Comparison of ENCODE assay signal across 1 cellular context in the genomic region with DNA sequence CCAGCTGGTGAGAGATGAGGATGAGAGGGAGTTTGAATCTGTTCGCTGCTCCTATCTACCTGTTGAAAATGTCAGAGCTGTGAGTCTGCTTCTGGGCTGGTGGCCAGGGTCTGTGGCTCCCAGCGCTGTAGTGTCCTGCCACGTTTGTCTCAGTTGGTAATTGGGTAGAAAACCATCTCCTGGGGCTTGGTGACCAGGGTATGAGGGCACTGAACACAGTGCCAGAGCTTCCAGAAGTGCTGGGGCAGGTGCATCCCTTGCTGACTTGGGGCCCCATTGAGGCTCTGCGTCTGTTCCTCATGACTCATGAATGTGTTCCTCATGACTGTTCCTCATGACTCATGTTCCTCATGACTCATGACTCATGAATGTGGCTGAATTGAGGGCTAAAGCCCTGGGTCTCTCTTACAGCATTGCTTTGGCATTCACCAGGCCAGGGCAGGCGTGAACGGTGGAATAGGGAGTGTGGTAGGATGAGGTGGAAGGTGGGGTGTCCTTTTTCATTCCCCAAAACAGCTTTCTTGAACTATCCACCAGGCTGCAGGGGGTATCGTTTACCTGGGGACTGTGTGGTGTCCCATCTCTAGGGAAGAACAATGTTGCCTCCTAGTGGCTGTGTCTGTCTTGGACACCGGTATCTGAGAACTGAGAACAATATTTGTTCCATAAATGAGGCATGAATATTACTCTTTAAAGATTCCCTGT.
TF ChIP-seq lines count a peak whose summit lies in the region.

No MANE protein-coding gene starts in this region.

TF ChIP-seq in HEK293, 187 proteins besides CTCF, POLR2A, EP300 and RAD21 (continued from another document and continues in another):
- TF ChIP-seq ZNF335 (tag by site-specific recombination; conservative IDR thresholded peaks at IDR 0.05) (peak; percentile 56; the same call in 1 of the 2 replicates), MEIS1 (CRISPR knock-in tag; IDR thresholded peaks at IDR 0.05; ENCODE audit: borderline replicate concordance) (no peak), ZBTB7A (tag by site-specific recombination; IDR thresholded peaks at IDR 0.05; ENCODE audit: low read depth) (no peak), KLF8 (tag by site-specific recombination; IDR thresholded peaks at IDR 0.05) (peak; percentile 98), ZNF214 (tag by site-specific recombination; IDR thresholded peaks at IDR 0.05; ENCODE audit: borderline replicate concordance) (no peak), ZNF19 (tag by site-specific recombination; IDR thresholded peaks at IDR 0.05; ENCODE audit: low read depth) (no peak), ZNF561 (tag by site-specific recombination; IDR thresholded peaks at IDR 0.05; ENCODE audit: borderline replicate concordance) (no peak), ZNF10 (tag by site-specific recombination; IDR thresholded peaks at IDR 0.05) (no peak), ZNF654 (tag by site-specific recombination; IDR thresholded peaks at IDR 0.05; ENCODE audit: low read depth) (no peak; the same call in 1 of the 2 replicates), ZNF610 (tag by site-specific recombination; IDR thresholded peaks at IDR 0.05; ENCODE audit: borderline replicate concordance) (no peak), ZNF366 (tag by site-specific recombination; conservative IDR thresholded peaks at IDR 0.05) (peak; percentile 98), ZFP41 (tag by site-specific recombination; IDR thresholded peaks at IDR 0.05; ENCODE audit: borderline replicate concordance) (no peak), MZF1 (tag by site-specific recombination; IDR thresholded peaks at IDR 0.05; ENCODE audit: borderline replicate concordance) (no peak), ZNF677 (tag by site-specific recombination; IDR thresholded peaks at IDR 0.05) (no peak), ZNF311 (tag by site-specific recombination; IDR thresholded peaks at IDR 0.05; ENCODE audit: borderline replicate concordance) (no peak), GFI1B (tag by site-specific recombination; IDR thresholded peaks at IDR 0.05) (no peak; the same call in 1 of the 2 replicates), ZNF132 (tag by site-specific recombination; IDR thresholded peaks at IDR 0.05; ENCODE audit: borderline replicate concordance) (no peak), ZSCAN30 (tag by site-specific recombination; IDR thresholded peaks at IDR 0.05) (no peak), ZSCAN23 (tag by site-specific recombination; IDR thresholded peaks at IDR 0.05) (peak; percentile 95), ZNF548 (tag by site-specific recombination; IDR thresholded peaks at IDR 0.05) (no peak), ZNF707 (tag by site-specific recombination; IDR thresholded peaks at IDR 0.05) (no peak), RBAK (tag by site-specific recombination; IDR thresholded peaks at IDR 0.05) (peak; percentile 74), TRIM28 (IDR thresholded peaks at IDR 0.05; ENCODE audit: borderline replicate concordance, low read length) (peak; percentile 54; the same call in 1 of the 2 replicates), ZEB2 (tag by site-specific recombination; IDR thresholded peaks at IDR 0.05) (peak; percentile 99), ZNF585B (tag by site-specific recombination; IDR thresholded peaks at IDR 0.05) (no peak)
- TF ChIP-seq, protein P1, sequence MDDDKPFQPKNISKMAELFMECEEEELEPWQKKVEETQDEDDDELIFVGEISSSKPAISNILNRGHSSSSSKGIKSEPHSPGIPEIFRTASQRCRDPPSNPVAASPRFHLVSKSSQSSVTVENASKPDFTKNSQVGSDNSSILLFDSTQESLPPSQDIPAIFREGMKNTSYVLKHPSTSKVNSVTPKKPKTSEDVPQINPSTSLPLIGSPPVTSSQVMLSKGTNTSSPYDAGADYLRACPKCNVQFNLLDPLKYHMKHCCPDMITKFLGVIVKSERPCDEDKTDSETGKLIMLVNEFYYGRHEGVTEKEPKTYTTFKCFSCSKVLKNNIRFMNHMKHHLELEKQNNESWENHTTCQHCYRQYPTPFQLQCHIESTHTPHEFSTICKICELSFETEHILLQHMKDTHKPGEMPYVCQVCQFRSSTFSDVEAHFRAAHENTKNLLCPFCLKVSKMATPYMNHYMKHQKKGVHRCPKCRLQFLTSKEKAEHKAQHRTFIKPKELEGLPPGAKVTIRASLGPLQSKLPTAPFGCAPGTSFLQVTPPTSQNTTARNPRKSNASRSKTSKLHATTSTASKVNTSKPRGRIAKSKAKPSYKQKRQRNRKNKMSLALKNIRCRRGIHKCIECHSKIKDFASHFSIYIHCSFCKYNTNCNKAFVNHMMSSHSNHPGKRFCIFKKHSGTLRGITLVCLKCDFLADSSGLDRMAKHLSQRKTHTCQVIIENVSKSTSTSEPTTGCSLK (tag by site-specific recombination; IDR thresholded peaks at IDR 0.05): no peak
- TF ChIP-seq, protein P2, sequence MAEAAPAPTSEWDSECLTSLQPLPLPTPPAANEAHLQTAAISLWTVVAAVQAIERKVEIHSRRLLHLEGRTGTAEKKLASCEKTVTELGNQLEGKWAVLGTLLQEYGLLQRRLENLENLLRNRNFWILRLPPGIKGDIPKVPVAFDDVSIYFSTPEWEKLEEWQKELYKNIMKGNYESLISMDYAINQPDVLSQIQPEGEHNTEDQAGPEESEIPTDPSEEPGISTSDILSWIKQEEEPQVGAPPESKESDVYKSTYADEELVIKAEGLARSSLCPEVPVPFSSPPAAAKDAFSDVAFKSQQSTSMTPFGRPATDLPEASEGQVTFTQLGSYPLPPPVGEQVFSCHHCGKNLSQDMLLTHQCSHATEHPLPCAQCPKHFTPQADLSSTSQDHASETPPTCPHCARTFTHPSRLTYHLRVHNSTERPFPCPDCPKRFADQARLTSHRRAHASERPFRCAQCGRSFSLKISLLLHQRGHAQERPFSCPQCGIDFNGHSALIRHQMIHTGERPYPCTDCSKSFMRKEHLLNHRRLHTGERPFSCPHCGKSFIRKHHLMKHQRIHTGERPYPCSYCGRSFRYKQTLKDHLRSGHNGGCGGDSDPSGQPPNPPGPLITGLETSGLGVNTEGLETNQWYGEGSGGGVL (tag by site-specific recombination; IDR thresholded peaks at IDR 0.05): peak; percentile 69
- TF ChIP-seq, protein P3, sequence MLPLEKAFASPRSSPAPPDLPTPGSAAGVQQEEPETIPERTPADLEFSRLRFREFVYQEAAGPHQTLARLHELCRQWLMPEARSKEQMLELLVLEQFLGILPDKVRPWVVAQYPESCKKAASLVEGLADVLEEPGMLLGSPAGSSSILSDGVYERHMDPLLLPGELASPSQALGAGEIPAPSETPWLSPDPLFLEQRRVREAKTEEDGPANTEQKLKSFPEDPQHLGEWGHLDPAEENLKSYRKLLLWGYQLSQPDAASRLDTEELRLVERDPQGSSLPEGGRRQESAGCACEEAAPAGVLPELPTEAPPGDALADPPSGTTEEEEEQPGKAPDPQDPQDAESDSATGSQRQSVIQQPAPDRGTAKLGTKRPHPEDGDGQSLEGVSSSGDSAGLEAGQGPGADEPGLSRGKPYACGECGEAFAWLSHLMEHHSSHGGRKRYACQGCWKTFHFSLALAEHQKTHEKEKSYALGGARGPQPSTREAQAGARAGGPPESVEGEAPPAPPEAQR (tag by site-specific recombination; IDR thresholded peaks at IDR 0.05): peak; percentile 13; the same call in 1 of the 2 replicates
- TF ChIP-seq, protein P4, sequence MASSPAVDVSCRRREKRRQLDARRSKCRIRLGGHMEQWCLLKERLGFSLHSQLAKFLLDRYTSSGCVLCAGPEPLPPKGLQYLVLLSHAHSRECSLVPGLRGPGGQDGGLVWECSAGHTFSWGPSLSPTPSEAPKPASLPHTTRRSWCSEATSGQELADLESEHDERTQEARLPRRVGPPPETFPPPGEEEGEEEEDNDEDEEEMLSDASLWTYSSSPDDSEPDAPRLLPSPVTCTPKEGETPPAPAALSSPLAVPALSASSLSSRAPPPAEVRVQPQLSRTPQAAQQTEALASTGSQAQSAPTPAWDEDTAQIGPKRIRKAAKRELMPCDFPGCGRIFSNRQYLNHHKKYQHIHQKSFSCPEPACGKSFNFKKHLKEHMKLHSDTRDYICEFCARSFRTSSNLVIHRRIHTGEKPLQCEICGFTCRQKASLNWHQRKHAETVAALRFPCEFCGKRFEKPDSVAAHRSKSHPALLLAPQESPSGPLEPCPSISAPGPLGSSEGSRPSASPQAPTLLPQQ (tag by site-specific recombination; IDR thresholded peaks at IDR 0.05): peak; percentile 90
- TF ChIP-seq, protein P5, sequence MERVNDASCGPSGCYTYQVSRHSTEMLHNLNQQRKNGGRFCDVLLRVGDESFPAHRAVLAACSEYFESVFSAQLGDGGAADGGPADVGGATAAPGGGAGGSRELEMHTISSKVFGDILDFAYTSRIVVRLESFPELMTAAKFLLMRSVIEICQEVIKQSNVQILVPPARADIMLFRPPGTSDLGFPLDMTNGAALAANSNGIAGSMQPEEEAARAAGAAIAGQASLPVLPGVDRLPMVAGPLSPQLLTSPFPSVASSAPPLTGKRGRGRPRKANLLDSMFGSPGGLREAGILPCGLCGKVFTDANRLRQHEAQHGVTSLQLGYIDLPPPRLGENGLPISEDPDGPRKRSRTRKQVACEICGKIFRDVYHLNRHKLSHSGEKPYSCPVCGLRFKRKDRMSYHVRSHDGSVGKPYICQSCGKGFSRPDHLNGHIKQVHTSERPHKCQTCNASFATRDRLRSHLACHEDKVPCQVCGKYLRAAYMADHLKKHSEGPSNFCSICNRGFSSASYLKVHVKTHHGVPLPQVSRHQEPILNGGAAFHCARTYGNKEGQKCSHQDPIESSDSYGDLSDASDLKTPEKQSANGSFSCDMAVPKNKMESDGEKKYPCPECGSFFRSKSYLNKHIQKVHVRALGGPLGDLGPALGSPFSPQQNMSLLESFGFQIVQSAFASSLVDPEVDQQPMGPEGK (tag by site-specific recombination; IDR thresholded peaks at IDR 0.05): peak; percentile 88
- TF ChIP-seq, protein P6, sequence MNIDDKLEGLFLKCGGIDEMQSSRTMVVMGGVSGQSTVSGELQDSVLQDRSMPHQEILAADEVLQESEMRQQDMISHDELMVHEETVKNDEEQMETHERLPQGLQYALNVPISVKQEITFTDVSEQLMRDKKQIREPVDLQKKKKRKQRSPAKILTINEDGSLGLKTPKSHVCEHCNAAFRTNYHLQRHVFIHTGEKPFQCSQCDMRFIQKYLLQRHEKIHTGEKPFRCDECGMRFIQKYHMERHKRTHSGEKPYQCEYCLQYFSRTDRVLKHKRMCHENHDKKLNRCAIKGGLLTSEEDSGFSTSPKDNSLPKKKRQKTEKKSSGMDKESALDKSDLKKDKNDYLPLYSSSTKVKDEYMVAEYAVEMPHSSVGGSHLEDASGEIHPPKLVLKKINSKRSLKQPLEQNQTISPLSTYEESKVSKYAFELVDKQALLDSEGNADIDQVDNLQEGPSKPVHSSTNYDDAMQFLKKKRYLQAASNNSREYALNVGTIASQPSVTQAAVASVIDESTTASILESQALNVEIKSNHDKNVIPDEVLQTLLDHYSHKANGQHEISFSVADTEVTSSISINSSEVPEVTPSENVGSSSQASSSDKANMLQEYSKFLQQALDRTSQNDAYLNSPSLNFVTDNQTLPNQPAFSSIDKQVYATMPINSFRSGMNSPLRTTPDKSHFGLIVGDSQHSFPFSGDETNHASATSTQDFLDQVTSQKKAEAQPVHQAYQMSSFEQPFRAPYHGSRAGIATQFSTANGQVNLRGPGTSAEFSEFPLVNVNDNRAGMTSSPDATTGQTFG (tag by site-specific recombination; IDR thresholded peaks at IDR 0.05; ENCODE audit: borderline replicate concordance): no peak
- TF ChIP-seq, protein P7, sequence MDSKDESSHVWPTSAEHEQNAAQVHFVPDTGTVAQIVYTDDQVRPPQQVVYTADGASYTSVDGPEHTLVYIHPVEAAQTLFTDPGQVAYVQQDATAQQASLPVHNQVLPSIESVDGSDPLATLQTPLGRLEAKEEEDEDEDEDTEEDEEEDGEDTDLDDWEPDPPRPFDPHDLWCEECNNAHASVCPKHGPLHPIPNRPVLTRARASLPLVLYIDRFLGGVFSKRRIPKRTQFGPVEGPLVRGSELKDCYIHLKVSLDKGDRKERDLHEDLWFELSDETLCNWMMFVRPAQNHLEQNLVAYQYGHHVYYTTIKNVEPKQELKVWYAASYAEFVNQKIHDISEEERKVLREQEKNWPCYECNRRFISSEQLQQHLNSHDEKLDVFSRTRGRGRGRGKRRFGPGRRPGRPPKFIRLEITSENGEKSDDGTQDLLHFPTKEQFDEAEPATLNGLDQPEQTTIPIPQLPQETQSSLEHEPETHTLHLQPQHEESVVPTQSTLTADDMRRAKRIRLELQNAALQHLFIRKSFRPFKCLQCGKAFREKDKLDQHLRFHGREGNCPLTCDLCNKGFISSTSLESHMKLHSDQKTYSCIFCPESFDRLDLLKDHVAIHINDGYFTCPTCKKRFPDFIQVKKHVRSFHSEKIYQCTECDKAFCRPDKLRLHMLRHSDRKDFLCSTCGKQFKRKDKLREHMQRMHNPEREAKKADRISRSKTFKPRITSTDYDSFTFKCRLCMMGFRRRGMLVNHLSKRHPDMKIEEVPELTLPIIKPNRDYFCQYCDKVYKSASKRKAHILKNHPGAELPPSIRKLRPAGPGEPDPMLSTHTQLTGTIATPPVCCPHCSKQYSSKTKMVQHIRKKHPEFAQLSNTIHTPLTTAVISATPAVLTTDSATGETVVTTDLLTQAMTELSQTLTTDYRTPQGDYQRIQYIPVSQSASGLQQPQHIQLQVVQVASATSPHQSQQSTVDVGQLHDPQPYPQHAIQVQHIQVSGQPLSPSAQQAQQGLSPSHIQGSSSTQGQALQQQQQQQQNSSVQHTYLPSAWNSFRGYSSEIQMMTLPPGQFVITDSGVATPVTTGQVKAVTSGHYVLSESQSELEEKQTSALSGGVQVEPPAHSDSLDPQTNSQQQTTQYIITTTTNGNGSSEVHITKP (tag by site-specific recombination; IDR thresholded peaks at IDR 0.05): peak; percentile 68
- TF ChIP-seq, protein P8, sequence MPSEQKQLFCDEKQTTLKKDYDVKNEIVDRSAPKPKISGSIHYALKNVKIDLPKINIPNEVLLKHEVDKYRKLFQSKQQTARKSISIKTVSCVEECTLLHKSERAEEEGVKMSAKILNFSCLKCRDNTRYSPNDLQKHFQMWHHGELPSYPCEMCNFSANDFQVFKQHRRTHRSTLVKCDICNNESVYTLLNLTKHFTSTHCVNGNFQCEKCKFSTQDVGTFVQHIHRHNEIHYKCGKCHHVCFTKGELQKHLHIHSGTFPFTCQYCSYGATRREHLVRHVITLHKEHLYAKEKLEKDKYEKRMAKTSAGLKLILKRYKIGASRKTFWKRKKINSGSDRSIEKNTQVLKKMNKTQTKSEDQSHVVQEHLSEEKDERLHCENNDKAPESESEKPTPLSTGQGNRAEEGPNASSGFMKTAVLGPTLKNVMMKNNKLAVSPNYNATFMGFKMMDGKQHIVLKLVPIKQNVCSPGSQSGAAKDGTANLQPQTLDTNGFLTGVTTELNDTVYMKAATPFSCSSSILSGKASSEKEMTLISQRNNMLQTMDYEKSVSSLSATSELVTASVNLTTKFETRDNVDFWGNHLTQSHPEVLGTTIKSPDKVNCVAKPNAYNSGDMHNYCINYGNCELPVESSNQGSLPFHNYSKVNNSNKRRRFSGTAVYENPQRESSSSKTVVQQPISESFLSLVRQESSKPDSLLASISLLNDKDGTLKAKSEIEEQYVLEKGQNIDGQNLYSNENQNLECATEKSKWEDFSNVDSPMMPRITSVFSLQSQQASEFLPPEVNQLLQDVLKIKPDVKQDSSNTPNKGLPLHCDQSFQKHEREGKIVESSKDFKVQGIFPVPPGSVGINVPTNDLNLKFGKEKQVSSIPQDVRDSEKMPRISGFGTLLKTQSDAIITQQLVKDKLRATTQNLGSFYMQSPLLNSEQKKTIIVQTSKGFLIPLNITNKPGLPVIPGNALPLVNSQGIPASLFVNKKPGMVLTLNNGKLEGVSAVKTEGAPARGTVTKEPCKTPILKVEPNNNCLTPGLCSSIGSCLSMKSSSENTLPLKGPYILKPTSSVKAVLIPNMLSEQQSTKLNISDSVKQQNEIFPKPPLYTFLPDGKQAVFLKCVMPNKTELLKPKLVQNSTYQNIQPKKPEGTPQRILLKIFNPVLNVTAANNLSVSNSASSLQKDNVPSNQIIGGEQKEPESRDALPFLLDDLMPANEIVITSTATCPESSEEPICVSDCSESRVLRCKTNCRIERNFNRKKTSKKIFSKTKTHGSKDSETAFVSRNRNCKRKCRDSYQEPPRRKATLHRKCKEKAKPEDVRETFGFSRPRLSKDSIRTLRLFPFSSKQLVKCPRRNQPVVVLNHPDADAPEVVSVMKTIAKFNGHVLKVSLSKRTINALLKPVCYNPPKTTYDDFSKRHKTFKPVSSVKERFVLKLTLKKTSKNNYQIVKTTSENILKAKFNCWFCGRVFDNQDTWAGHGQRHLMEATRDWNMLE (tag by site-specific recombination; conservative IDR thresholded peaks at IDR 0.05; ENCODE audit: low read depth): peak; percentile 75
